In genomic region chr3:10463191-10464067, GRCh38 we compare ENCODE assay signal across 21 cellular contexts. TPM values are rescaled to one million over a fixed set of nuclear protein-coding genes. Genes with fewer than 3 reads are reported as not detected.
"Had no signal": no experiment of that assay in that cellular context is flagged by ENCODE, and none has a peak within 500 bp of the region (broad histone marks: within the 10 kb centered on the region; RNA-seq: fewer than 3 reads in every experiment).

No MANE protein-coding gene starts in this region.

- H3K4me3 ChIP-seq: esophagus squamous epithelium, prostate gland, right lobe of liver, smooth muscle cell, upper lobe of right lung had no signal

- H3K27ac Mint-ChIP-seq: effector memory CD8-positive, alpha-beta T cell; stimulated activated naive B cell treated with anti-CD40 and anti-IgM and Interleukin-4, amounts not matched to agents 10 μg/mL and 1 μg/mL and 100 μg/mL, for 72 hours had no signal

- H3K36me3 ChIP-seq: esophagus squamous epithelium, prostate gland, right lobe of liver, upper lobe of right lung had no signal

- ATAC-seq: activated CD4-positive, CD25-positive, alpha-beta regulatory T cell treated with anti-CD3 and anti-CD28 coated beads, Interleukin-2, amount 50 U/mL, for 24 hours; effector memory CD8-positive, alpha-beta T cell; left ventricle myocardium superior; right lobe of liver; stimulated activated naive B cell treated with anti-CD40 and anti-IgM and Interleukin-4, amounts not matched to agents 10 μg/mL and 1 μg/mL and 100 μg/mL, for 72 hours; upper lobe of right lung had no signal

- H3K4me3 Mint-ChIP-seq: effector memory CD8-positive, alpha-beta T cell; neural crest cell; stimulated activated naive B cell treated with anti-CD40 and anti-IgM and Interleukin-4, amounts not matched to agents 10 μg/mL and 1 μg/mL and 100 μg/mL, for 72 hours had no signal

- H3K4me2 ChIP-seq: smooth muscle cell had no signal

- H3K27ac ChIP-seq: esophagus squamous epithelium, prostate gland, right lobe of liver, upper lobe of right lung had no signal

- H3K9me3 ChIP-seq: esophagus squamous epithelium, prostate gland, right lobe of liver, upper lobe of right lung had no signal

- H3K9me3 Mint-ChIP-seq: effector memory CD8-positive, alpha-beta T cell; neural crest cell had no signal

- H3K36me3 Mint-ChIP-seq: stimulated activated naive B cell treated with anti-CD40 and anti-IgM and Interleukin-4, amounts not matched to agents 10 μg/mL and 1 μg/mL and 100 μg/mL, for 72 hours had no signal

- H3K27me3 ChIP-seq: right lobe of liver, upper lobe of right lung had no signal

- H3K4me1 ChIP-seq: esophagus squamous epithelium, prostate gland, upper lobe of right lung had no signal

- H3K4me1 Mint-ChIP-seq: neural crest cell had no signal

- DNase-seq: activated CD4-positive, alpha-beta T cell treated with anti-CD3 and anti-CD28 coated beads, Interleukin-2, amount 50 U/mL, for 1 hour; activated CD8-positive, alpha-beta memory T cell treated with anti-CD3 and anti-CD28 coated beads for 24 hours; activated CD8-positive, alpha-beta memory T cell treated with anti-CD3 and anti-CD28 coated beads, Interleukin-2, amount 50 U/mL, for 48 hours; activated effector memory CD4-positive, alpha-beta T cell treated with anti-CD3 and anti-CD28 coated beads, Interleukin-2, amount 50 U/mL, for 16 hours; activated naive CD4-positive, alpha-beta T cell treated with anti-CD3 and anti-CD28 coated beads, Interleukin-2, amount 50 U/mL, for 16 hours; activated T-cell treated with anti-CD3 and anti-CD28 coated beads, Interleukin-2, amount 50 U/mL, for 48 hours; aorta; dermis blood vessel endothelial cell; effector memory CD8-positive, alpha-beta T cell; esophagus squamous epithelium; left ventricle myocardium superior; right lobe of liver; stimulated activated CD4-positive, alpha-beta T cell treated with anti-CD3 and anti-CD28 coated beads, Interleukin-4, amount 100 ng/mL, for 4 hours; stimulated activated naive B cell treated with anti-CD40 and anti-IgM and Interleukin-4, amounts not matched to agents 10 μg/mL and 1 μg/mL and 100 μg/mL, for 72 hours; T1000; upper lobe of right lung had no signal

RNA-seq across cellular contexts. Expression of gene ATP2B2, which starts 42.0 kb away (rescaled TPM):
- total RNA-seq: dermis blood vessel endothelial cell; left ventricle myocardium superior; smooth muscle cell; T-helper 1 cell treated with Interleukin-12 subunit alpha and Interleukin-12 subunit beta and Interleukin-4 antibody, amounts not matched to agents 30 ng/mL and 1 ng/mL, for 36 hours had no signal
- polyA plus RNA-seq: aorta, smooth muscle cell had no signal
